ENCODE assay signal across 1 cellular context in genomic region chr4:123599061-123599919, GRCh38.
TF ChIP-seq lines count a peak whose summit lies in the region.

No MANE protein-coding gene starts in this region.

TF ChIP-seq in HepG2, 621 proteins besides CTCF, POLR2A, EP300 and RAD21 (continued from another document and continues in another):
- TF ChIP-seq E2F2 (CRISPR knock-in tag; IDR thresholded peaks at IDR 0.05; ENCODE audit: borderline replicate concordance) (no peak), HNRNPK (IDR thresholded peaks at IDR 0.05; ENCODE audit: low read depth, low read length, poor library complexity, severe bottlenecking) (no peak), ZSCAN29 (CRISPR knock-in tag; conservative IDR thresholded peaks at IDR 0.05) (no peak), AKNA (CRISPR knock-in tag; IDR thresholded peaks at IDR 0.05; ENCODE audit: borderline replicate concordance) (no peak), ZNF281 (CRISPR knock-in tag; IDR thresholded peaks at IDR 0.05; ENCODE audit: borderline replicate concordance) (peak; percentile 29; the same call in 1 of the 2 replicates), JARID2 (CRISPR knock-in tag; IDR thresholded peaks at IDR 0.05; ENCODE audit: insufficient replicate concordance) (no peak), ZNF292 (CRISPR knock-in tag; IDR thresholded peaks at IDR 0.05; ENCODE audit: borderline replicate concordance, low read depth) (peak; percentile 66; the same call in 1 of the 2 replicates), CREB3 (CRISPR knock-in tag; IDR thresholded peaks at IDR 0.05) (no peak), FOXM1 (CRISPR knock-in tag; IDR thresholded peaks at IDR 0.05) (no peak), CREM (IDR thresholded peaks at IDR 0.05) (peak; percentile 89), CREM (CRISPR knock-in tag; IDR thresholded peaks at IDR 0.05) (no peak), GABPA (IDR thresholded peaks at IDR 0.05; ENCODE audit: low read depth, low read length) (no peak), GABPA (CRISPR knock-in tag; IDR thresholded peaks at IDR 0.05; ENCODE audit: low read depth) (no peak), ZNF790 (CRISPR knock-in tag; IDR thresholded peaks at IDR 0.05; ENCODE audit: borderline replicate concordance) (no peak), ZNF746 (CRISPR knock-in tag; IDR thresholded peaks at IDR 0.05) (no peak), NFKB2 (CRISPR knock-in tag; IDR thresholded peaks at IDR 0.05; ENCODE audit: borderline replicate concordance) (no peak), RBM22 (optimal IDR thresholded peaks at IDR 0.05; ENCODE audit: low read length) (no peak), ZNF770 (CRISPR knock-in tag; IDR thresholded peaks at IDR 0.05) (no peak), KLF9 (CRISPR knock-in tag; IDR thresholded peaks at IDR 0.05; ENCODE audit: low read depth) (no peak), ZNF598 (CRISPR knock-in tag; IDR thresholded peaks at IDR 0.05; ENCODE audit: borderline replicate concordance) (no peak), ZNF17 (CRISPR knock-in tag; IDR thresholded peaks at IDR 0.05) (no peak), GPN1 (CRISPR knock-in tag; IDR thresholded peaks at IDR 0.05; ENCODE audit: borderline replicate concordance) (no peak), ZNF552 (CRISPR knock-in tag; IDR thresholded peaks at IDR 0.05; ENCODE audit: borderline replicate concordance) (no peak), ZBED4 (CRISPR knock-in tag; IDR thresholded peaks at IDR 0.05; ENCODE audit: borderline replicate concordance) (no peak), ZNF20 (CRISPR knock-in tag; IDR thresholded peaks at IDR 0.05) (no peak), ZNF569 (CRISPR knock-in tag; IDR thresholded peaks at IDR 0.05; ENCODE audit: borderline replicate concordance) (no peak), TAF1 (CRISPR knock-in tag; IDR thresholded peaks at IDR 0.05) (no peak), NFIB (CRISPR knock-in tag; IDR thresholded peaks at IDR 0.05; ENCODE audit: borderline replicate concordance) (no peak), ZNF549 (CRISPR knock-in tag; IDR thresholded peaks at IDR 0.05) (no peak)
- TF ChIP-seq, protein P1, sequence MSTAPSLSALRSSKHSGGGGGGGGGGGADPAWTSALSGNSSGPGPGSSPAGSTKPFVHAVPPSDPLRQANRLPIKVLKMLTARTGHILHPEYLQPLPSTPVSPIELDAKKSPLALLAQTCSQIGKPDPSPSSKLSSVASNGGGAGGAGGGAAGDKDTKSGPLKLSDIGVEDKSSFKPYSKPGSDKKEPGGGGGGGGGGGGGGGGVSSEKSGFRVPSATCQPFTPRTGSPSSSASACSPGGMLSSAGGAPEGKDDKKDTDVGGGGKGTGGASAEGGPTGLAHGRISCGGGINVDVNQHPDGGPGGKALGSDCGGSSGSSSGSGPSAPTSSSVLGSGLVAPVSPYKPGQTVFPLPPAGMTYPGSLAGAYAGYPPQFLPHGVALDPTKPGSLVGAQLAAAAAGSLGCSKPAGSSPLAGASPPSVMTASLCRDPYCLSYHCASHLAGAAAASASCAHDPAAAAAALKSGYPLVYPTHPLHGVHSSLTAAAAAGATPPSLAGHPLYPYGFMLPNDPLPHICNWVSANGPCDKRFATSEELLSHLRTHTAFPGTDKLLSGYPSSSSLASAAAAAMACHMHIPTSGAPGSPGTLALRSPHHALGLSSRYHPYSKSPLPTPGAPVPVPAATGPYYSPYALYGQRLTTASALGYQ (CRISPR knock-in tag; IDR thresholded peaks at IDR 0.05), result peak; percentile 92
- TF ChIP-seq, protein P2, sequence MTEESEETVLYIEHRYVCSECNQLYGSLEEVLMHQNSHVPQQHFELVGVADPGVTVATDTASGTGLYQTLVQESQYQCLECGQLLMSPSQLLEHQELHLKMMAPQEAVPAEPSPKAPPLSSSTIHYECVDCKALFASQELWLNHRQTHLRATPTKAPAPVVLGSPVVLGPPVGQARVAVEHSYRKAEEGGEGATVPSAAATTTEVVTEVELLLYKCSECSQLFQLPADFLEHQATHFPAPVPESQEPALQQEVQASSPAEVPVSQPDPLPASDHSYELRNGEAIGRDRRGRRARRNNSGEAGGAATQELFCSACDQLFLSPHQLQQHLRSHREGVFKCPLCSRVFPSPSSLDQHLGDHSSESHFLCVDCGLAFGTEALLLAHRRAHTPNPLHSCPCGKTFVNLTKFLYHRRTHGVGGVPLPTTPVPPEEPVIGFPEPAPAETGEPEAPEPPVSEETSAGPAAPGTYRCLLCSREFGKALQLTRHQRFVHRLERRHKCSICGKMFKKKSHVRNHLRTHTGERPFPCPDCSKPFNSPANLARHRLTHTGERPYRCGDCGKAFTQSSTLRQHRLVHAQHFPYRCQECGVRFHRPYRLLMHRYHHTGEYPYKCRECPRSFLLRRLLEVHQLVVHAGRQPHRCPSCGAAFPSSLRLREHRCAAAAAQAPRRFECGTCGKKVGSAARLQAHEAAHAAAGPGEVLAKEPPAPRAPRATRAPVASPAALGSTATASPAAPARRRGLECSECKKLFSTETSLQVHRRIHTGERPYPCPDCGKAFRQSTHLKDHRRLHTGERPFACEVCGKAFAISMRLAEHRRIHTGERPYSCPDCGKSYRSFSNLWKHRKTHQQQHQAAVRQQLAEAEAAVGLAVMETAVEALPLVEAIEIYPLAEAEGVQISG (CRISPR knock-in tag; IDR thresholded peaks at IDR 0.05), result no peak
- TF ChIP-seq, protein P3, sequence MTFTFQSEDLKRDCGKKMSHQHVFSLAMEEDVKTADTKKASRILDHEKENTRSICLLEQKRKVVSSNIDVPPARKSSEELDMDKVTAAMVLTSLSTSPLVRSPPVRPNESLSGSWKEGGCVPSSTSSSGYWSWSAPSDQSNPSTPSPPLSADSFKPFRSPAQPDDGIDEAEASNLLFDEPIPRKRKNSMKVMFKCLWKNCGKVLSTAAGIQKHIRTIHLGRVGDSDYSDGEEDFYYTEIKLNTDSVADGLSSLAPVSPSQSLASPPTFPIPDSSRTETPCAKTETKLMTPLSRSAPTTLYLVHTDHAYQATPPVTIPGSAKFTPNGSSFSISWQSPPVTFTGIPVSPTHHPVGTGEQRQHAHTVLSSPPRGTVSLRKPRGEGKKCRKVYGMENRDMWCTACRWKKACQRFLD (CRISPR knock-in tag; IDR thresholded peaks at IDR 0.05; ENCODE audit: borderline replicate concordance), result no peak
- TF ChIP-seq, protein P4, sequence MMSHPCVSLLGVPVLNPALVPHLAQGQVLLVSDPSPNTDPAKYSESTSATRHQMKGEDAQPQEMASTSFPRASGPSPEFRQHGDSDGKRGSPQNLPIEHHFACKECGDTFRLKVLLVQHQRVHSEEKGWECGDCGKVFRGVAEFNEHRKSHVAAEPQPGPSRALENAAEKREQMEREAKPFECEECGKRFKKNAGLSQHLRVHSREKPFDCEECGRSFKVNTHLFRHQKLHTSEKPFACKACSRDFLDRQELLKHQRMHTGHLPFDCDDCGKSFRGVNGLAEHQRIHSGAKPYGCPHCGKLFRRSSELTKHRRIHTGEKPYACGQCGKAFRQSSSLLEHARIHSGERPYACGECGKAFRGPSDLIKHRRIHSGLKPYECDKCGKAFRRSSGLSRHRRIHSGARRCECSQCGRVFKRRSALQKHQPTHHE (CRISPR knock-in tag; IDR thresholded peaks at IDR 0.05; ENCODE audit: borderline replicate concordance), result 0 out of 2 replicates have a peak, but pooled peaks have one; percentile 22
